In genomic region chr22:45499746-45500145, GRCh38 we compare ENCODE assay signal across 19 cellular contexts. TPM values are rescaled to one million over a fixed set of nuclear protein-coding genes. Genes with fewer than 3 reads are reported as not detected.
A peak's percentile ranks its signal among the peaks of the same experiment; 100 is the strongest.
DNase-seq lines count a peak whose midpoint lies in the region; TF ChIP-seq lines count a peak whose summit lies in the region.
"Had no signal": no experiment of that assay in that cellular context is flagged by ENCODE, and none has a peak within 500 bp of the region (broad histone marks: within the 10 kb centered on the region; RNA-seq: fewer than 3 reads in every experiment).

No MANE protein-coding gene starts in this region.

- peaks cover 2% of the 10 kb centered on the region for H3K27me3 Mint-ChIP-seq in progenitor cell of endocrine pancreas
- peaks cover 15 to 41% of the 10 kb centered on the region in 2 donors for H3K27me3 Mint-ChIP-seq in CD8-positive, alpha-beta memory T cell

- H3K9me3 ChIP-seq in BLaER1 treated with 17β-estradiol and CSF1 and Interleukin-3, amounts not matched to agents 10 nM and 100 nM (replicated peaks in 1 of 11), result peaks cover 0 to 3% (median under 1%) of the 10 kb centered on the region in 11 experiments; a peak in 10 of 22 replicates
- H3K9me3 ChIP-seq in right atrium auricular region, result no peaks in the 10 kb centered on the region
- no peaks in the 10 kb centered on the region for H3K9me3 ChIP-seq in CD8-positive, alpha-beta memory T cell (ENCODE audit: low read length)

- DNase-seq in RPMI8226 (peak; percentile 1), right atrium auricular region (ENCODE audit: low spot score) (peak; percentile 75), progenitor cell of endocrine pancreas (ENCODE audit: low spot score, unreplicated experiment) (no peak), midbrain (lab: John Stamatoyannopoulos, UW) (no peak), GOT3 (lab: John Stamatoyannopoulos, UW) (no peak)
- no peak for DNase-seq in CD8-positive, alpha-beta memory T cell
- no peak for DNase-seq in activated effector memory CD4-positive, alpha-beta T cell treated with Interleukin-2 at 50 U/mL for 16 hours
- DNase-seq: activated CD4-positive, alpha-beta T cell treated with anti-CD3 and anti-CD28 coated beads for 1 hour; activated naive CD8-positive, alpha-beta T cell treated with anti-CD3 and anti-CD28 coated beads for 36 hours; activated T-cell treated with anti-CD3 and anti-CD28 coated beads for 4 hours; DND-41; H9; KG1; kidney glomerular epithelial cell; NCI-H1436 treated with DMSO at 0.1 percent for 48 hours; stimulated activated CD4-positive, alpha-beta T cell treated with anti-CD3 and anti-CD28 coated beads, Interleukin-2, amount 100 ng/mL, for 48 hours; T-cell had no signal

- no peaks in the 10 kb centered on the region for H3K9me3 Mint-ChIP-seq in progenitor cell of endocrine pancreas (ENCODE audit: low read depth)
- no peaks in the 10 kb centered on the region for H3K9me3 Mint-ChIP-seq in CD8-positive, alpha-beta memory T cell
- H3K9me3 Mint-ChIP-seq: activated naive CD8-positive, alpha-beta T cell treated with anti-CD3 and anti-CD28 coated beads for 36 hours; T-cell had no signal

- H3K36me3 ChIP-seq in BLaER1 treated with 17β-estradiol and CSF1 and Interleukin-3, amounts not matched to agents 10 nM and 100 nM, result no peaks in the 10 kb centered on the region
- H3K36me3 ChIP-seq in right atrium auricular region, result no peaks in the 10 kb centered on the region
- no peaks in the 10 kb centered on the region for H3K36me3 ChIP-seq in CD8-positive, alpha-beta memory T cell (ENCODE audit: insufficient read depth, low read length)
- H3K36me3 ChIP-seq: cardiac muscle cell had no signal

- peaks cover 14% of the 10 kb centered on the region for H3K4me1 Mint-ChIP-seq in progenitor cell of endocrine pancreas (ENCODE audit: low read depth)
- peaks cover 3 to 5% (median 5%) of the 10 kb centered on the region in 3 donors for H3K4me1 Mint-ChIP-seq in CD8-positive, alpha-beta memory T cell

- H3K27ac ChIP-seq in BLaER1 treated with 17β-estradiol and CSF1 and Interleukin-3, amounts not matched to agents 10 nM and 100 nM, result no peak overlapping the region
- peak overlapping the region; percentile 48 to 69 for H3K27ac ChIP-seq in right atrium auricular region
- no peak overlapping the region for H3K27ac ChIP-seq in CD8-positive, alpha-beta memory T cell (ENCODE audit: low read depth, low read length)
- H3K27ac ChIP-seq: cardiac muscle cell had no signal

- H3K4me3 ChIP-seq in BLaER1 treated with 17β-estradiol and CSF1 and Interleukin-3, amounts not matched to agents 10 nM and 100 nM, result no peak overlapping the region
- H3K4me3 ChIP-seq in right atrium auricular region, result no peak overlapping the region
- no peak overlapping the region for H3K4me3 ChIP-seq in CD8-positive, alpha-beta memory T cell (ENCODE audit: low read length)
- H3K4me3 ChIP-seq: cardiac muscle cell had no signal

- no peak overlapping the region for H3K4me3 Mint-ChIP-seq in progenitor cell of endocrine pancreas (ENCODE audit: low read depth)
- H3K4me3 Mint-ChIP-seq in CD8-positive, alpha-beta memory T cell, result no peak overlapping the region
- H3K4me3 Mint-ChIP-seq: activated naive CD8-positive, alpha-beta T cell treated with anti-CD3 and anti-CD28 coated beads for 36 hours; T-cell had no signal

- no peak overlapping the region for H3K9ac ChIP-seq in BLaER1 treated with 17β-estradiol and CSF1 and Interleukin-3, amounts not matched to agents 10 nM and 100 nM

- CTCF ChIA-PET in CD8-positive, alpha-beta memory T cell (lab: Charles Lee), result no interaction called here

- TF ChIP-seq CTCF in right atrium auricular region (IDR thresholded peaks at IDR 0.05) (no peak), progenitor cell of endocrine pancreas (IDR thresholded peaks at IDR 0.05; ENCODE audit: unreplicated experiment) (no peak)

- no peaks in the 10 kb centered on the region for H4K20me1 ChIP-seq in BLaER1 treated with 17β-estradiol and CSF1 and Interleukin-3, amounts not matched to agents 10 nM and 100 nM

- H3K36me3 Mint-ChIP-seq in progenitor cell of endocrine pancreas (ENCODE audit: insufficient read depth), result no peaks in the 10 kb centered on the region
- H3K36me3 Mint-ChIP-seq in CD8-positive, alpha-beta memory T cell, result peaks cover 0 to 2% (median 0%) of the 10 kb centered on the region in 3 donors
- H3K36me3 Mint-ChIP-seq: activated naive CD8-positive, alpha-beta T cell treated with anti-CD3 and anti-CD28 coated beads for 36 hours; T-cell had no signal

- peaks cover 23 to 41% (median 36%) of the 10 kb centered on the region in 10 experiments for H3K4me1 ChIP-seq in BLaER1 treated with 17β-estradiol and CSF1 and Interleukin-3, amounts not matched to agents 10 nM and 100 nM
- peaks cover 0 to 40% of the 10 kb centered on the region in 2 donors for H3K4me1 ChIP-seq in right atrium auricular region
- H3K4me1 ChIP-seq in CD8-positive, alpha-beta memory T cell (ENCODE audit: insufficient read depth, low read length), result no peaks in the 10 kb centered on the region

- POLR2A ChIA-PET in CD8-positive, alpha-beta memory T cell (lab: Charles Lee), result no interaction called here

- H3K27me3 ChIP-seq in BLaER1 treated with 17β-estradiol and CSF1 and Interleukin-3, amounts not matched to agents 10 nM and 100 nM, result peaks cover 0 to 25% (median 0%) of the 10 kb centered on the region in 11 experiments; a peak in 5 of 22 replicates
- H3K27me3 ChIP-seq in right atrium auricular region, result no peaks in the 10 kb centered on the region
- peaks cover 5% of the 10 kb centered on the region for H3K27me3 ChIP-seq in CD8-positive, alpha-beta memory T cell (ENCODE audit: insufficient read depth, low read length, poor library complexity, severe bottlenecking)
- H3K27me3 ChIP-seq: cardiac muscle cell had no signal

- peak overlapping the region; percentile 37 for H3K27ac Mint-ChIP-seq in progenitor cell of endocrine pancreas
- no peak overlapping the region for H3K27ac Mint-ChIP-seq in CD8-positive, alpha-beta memory T cell
- H3K27ac Mint-ChIP-seq: activated naive CD8-positive, alpha-beta T cell treated with anti-CD3 and anti-CD28 coated beads for 36 hours; H9; T-cell had no signal

- peak overlapping the region in 10 of 11 experiments; percentile 15 to 60 (median 40); a peak in 17 of 22 replicates for H3K4me2 ChIP-seq in BLaER1 treated with 17β-estradiol and CSF1 and Interleukin-3, amounts not matched to agents 10 nM and 100 nM

RNA-seq across cellular contexts. Expression of gene FBLN1, which starts 2.9 kb away (rescaled TPM):
- total RNA-seq in right atrium auricular region (100 to 1,000 TPM in 1 of 2 donors, 10 to 100 TPM in 1; 92.8 to 354 TPM), progenitor cell of endocrine pancreas (257 and 258 TPM in 2 replicates)
- total RNA-seq in CD8-positive, alpha-beta memory T cell, result not detected
- not detected for polyA plus RNA-seq in CD8-positive, alpha-beta memory T cell

Comparison
In these comparisons a context has a peak if more than half of its experiments do, and no peak if none do; other contexts are left out.
1. H3K27ac ChIP-seq: peak in right atrium auricular region (2 of 2); none in BLaER1 treated with 17β-estradiol and CSF1 and Interleukin-3, amounts not matched to agents 10 nM and 100 nM (0 of 11) and CD8-positive, alpha-beta memory T cell (single experiment).
2. DNase-seq: peak in RPMI8226 (single experiment) and right atrium auricular region (single experiment); none in progenitor cell of endocrine pancreas (single experiment), midbrain (single experiment), GOT3 (single experiment), CD8-positive, alpha-beta memory T cell (0 of 5) and activated effector memory CD4-positive, alpha-beta T cell treated with Interleukin-2 at 50 U/mL for 16 hours (single experiment).
3. RNA of gene FBLN1, which starts 2.9 kb away (total RNA-seq): 92.8 to 354 TPM in right atrium auricular region and 257 to 258 TPM in progenitor cell of endocrine pancreas; not detected in CD8-positive, alpha-beta memory T cell; every median in the first group is over 10 times any median in the second.